Comparison of ENCODE assay signal across 9 cellular contexts in the genomic region with DNA sequence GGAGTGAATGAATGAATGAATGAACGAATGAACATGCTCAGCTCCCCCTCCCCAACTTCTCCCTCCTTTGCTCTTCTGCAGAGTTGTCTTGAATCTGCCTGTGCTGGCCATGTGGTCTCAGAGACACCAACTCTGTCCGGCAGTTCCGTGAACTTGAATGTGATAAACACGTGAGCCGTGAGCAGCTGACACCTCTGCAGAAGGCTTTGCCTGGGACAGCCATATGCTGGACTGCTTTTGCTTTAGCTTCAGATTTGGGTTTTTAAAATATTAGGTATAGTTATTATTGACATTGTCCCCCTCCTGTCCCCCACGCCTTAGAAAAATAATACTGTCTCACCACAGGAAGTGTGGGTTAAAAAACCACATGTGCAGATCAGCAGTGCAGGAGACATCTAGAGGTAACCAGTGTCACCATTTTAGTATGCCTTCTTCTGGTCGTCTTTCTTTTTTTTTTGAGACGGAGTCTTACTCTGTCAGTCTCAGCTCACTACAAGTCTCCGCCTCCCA.
DNase-seq lines count a peak whose midpoint lies in the region; ATAC-seq and TF ChIP-seq lines count a peak whose summit lies in the region.
"Had no signal": no experiment of that assay in that cellular context is flagged by ENCODE, and none has a peak within 500 bp of the region (broad histone marks: within the 10 kb centered on the region; RNA-seq: fewer than 3 reads in every experiment).

No MANE protein-coding gene starts in this region.

- H2AFZ ChIP-seq in osteoblast (ENCODE audit: low read length) = no peak overlapping the region

- H4K20me1 ChIP-seq in osteoblast (ENCODE audit: insufficient read depth, low read length) = peaks cover 2% of the 10 kb centered on the region

- H3K27ac ChIP-seq in osteoblast (ENCODE audit: low read depth, low read length) = no peak overlapping the region
- no peak overlapping the region for H3K27ac ChIP-seq in caudate nucleus (ENCODE audit: low read depth, low read length)
- H3K27ac ChIP-seq: breast epithelium had no signal

- no peaks in the 10 kb centered on the region for H3K27me3 ChIP-seq in osteoblast (ENCODE audit: insufficient read depth, low read length)
- H3K27me3 ChIP-seq: breast epithelium had no signal

- intact Hi-C loops in activated T-helper 1 cell treated with anti-CD3 and anti-CD28 coated beads, Interleukin-12 subunit alpha, Interleukin-12 subunit beta, Interleukin-2, Interleukin-4 antibody, amounts not matched to agents 30 ng/mL and 10 ng/mL and 1 ng/mL, durations not matched to agents 14 hours and 24 hours and 36 hours (cut with micrococcal nuclease) = no loop called here
- intact Hi-C loops in sciatic nerve (cut with DNase I) = no loop called here

- DNase-seq in activated CD4-positive, alpha-beta T cell treated with anti-CD3 and anti-CD28 coated beads, Interleukin-2, amount 10 ng/mL, durations not matched to agents 7 days and 5 days = peak; percentile 43
- no peak for DNase-seq in activated CD4-positive, alpha-beta T cell treated with anti-CD3 and anti-CD28 coated beads for 48 hours
- peak; percentile 39 to 42 for DNase-seq in Kasumi-1 (lab: John Stamatoyannopoulos, UW)
- DNase-seq in activated T-helper 1 cell treated with anti-CD3 and anti-CD28 coated beads, Interleukin-12 subunit alpha, Interleukin-12 subunit beta, Interleukin-2, Interleukin-4 antibody, amounts not matched to agents 30 ng/mL and 10 ng/mL and 1 ng/mL, durations not matched to agents 14 hours and 24 hours and 36 hours (ENCODE audit: low spot score) = peak; percentile 5
- DNase-seq in osteoblast (ENCODE audit: insufficient read length, low spot score, missing footprints) = peak; percentile 25
- no peak for DNase-seq in H4 (ENCODE audit: low spot score)
- no peak for DNase-seq in caudate nucleus (lab: John Stamatoyannopoulos, UW)
- no peak for DNase-seq in sciatic nerve (ENCODE audit: low spot score)

- peaks cover 44% of the 10 kb centered on the region for H3K36me3 Mint-ChIP-seq in activated CD4-positive, alpha-beta T cell treated with anti-CD3 and anti-CD28 coated beads, Interleukin-2, amount 10 ng/mL, durations not matched to agents 7 days and 5 days (ENCODE audit: low read depth)
- H3K36me3 Mint-ChIP-seq in activated T-helper 1 cell treated with anti-CD3 and anti-CD28 coated beads, Interleukin-12 subunit alpha, Interleukin-12 subunit beta, Interleukin-2, Interleukin-4 antibody, amounts not matched to agents 30 ng/mL and 10 ng/mL and 1 ng/mL, durations not matched to agents 14 hours and 24 hours and 36 hours (ENCODE audit: low read depth) = peaks cover 35% of the 10 kb centered on the region

- peaks cover 25% of the 10 kb centered on the region for H3K79me2 ChIP-seq in osteoblast (ENCODE audit: insufficient read depth, low read length)

- ATAC-seq in sciatic nerve = no peak

- H3K9me3 Mint-ChIP-seq in activated CD4-positive, alpha-beta T cell treated with anti-CD3 and anti-CD28 coated beads, Interleukin-2, amount 10 ng/mL, durations not matched to agents 7 days and 5 days = no peaks in the 10 kb centered on the region
- no peaks in the 10 kb centered on the region for H3K9me3 Mint-ChIP-seq in activated T-helper 1 cell treated with anti-CD3 and anti-CD28 coated beads, Interleukin-12 subunit alpha, Interleukin-12 subunit beta, Interleukin-2, Interleukin-4 antibody, amounts not matched to agents 30 ng/mL and 10 ng/mL and 1 ng/mL, durations not matched to agents 14 hours and 24 hours and 36 hours

- TF ChIP-seq CTCF in osteoblast (IDR thresholded peaks at IDR 0.05; ENCODE audit: extremely low read depth, low read depth, low read length) = no peak

- H3K4me2 ChIP-seq in osteoblast (ENCODE audit: insufficient read depth, low read length) = no peak overlapping the region

- H3K36me3 ChIP-seq in osteoblast (ENCODE audit: insufficient read depth, low read length) = peaks cover 48% of the 10 kb centered on the region
- H3K36me3 ChIP-seq: breast epithelium had no signal

- peaks cover 22% of the 10 kb centered on the region for H3K4me1 Mint-ChIP-seq in activated CD4-positive, alpha-beta T cell treated with anti-CD3 and anti-CD28 coated beads, Interleukin-2, amount 10 ng/mL, durations not matched to agents 7 days and 5 days
- H3K4me1 Mint-ChIP-seq in activated T-helper 1 cell treated with anti-CD3 and anti-CD28 coated beads, Interleukin-12 subunit alpha, Interleukin-12 subunit beta, Interleukin-2, Interleukin-4 antibody, amounts not matched to agents 30 ng/mL and 10 ng/mL and 1 ng/mL, durations not matched to agents 14 hours and 24 hours and 36 hours (ENCODE audit: low read depth) = peaks cover 22% of the 10 kb centered on the region

- POLR2A ChIA-PET in activated CD4-positive, alpha-beta T cell treated with anti-CD3 and anti-CD28 coated beads, Interleukin-2, amount 10 ng/mL, durations not matched to agents 7 days and 5 days (lab: Charles Lee) = no interaction called here

- CTCF ChIA-PET in activated CD4-positive, alpha-beta T cell treated with anti-CD3 and anti-CD28 coated beads, Interleukin-2, amount 10 ng/mL, durations not matched to agents 7 days and 5 days (lab: Charles Lee) = interaction anchor here (1.0 kb wide), 1 partner anchor 13 kb away, joined by 3 read pairs; no protein-coding TSS in a partner anchor

- peak overlapping the region; percentile 87 for H3K27ac Mint-ChIP-seq in activated CD4-positive, alpha-beta T cell treated with anti-CD3 and anti-CD28 coated beads, Interleukin-2, amount 10 ng/mL, durations not matched to agents 7 days and 5 days
- H3K27ac Mint-ChIP-seq in activated T-helper 1 cell treated with anti-CD3 and anti-CD28 coated beads, Interleukin-12 subunit alpha, Interleukin-12 subunit beta, Interleukin-2, Interleukin-4 antibody, amounts not matched to agents 30 ng/mL and 10 ng/mL and 1 ng/mL, durations not matched to agents 14 hours and 24 hours and 36 hours = peak overlapping the region; percentile 45

- no peak overlapping the region for H3K4me3 ChIP-seq in osteoblast (ENCODE audit: insufficient read depth, low read length)
- H3K4me3 ChIP-seq: breast epithelium had no signal

- no peak overlapping the region for H3K4me3 Mint-ChIP-seq in activated CD4-positive, alpha-beta T cell treated with anti-CD3 and anti-CD28 coated beads, Interleukin-2, amount 10 ng/mL, durations not matched to agents 7 days and 5 days
- peak overlapping the region; percentile 27 for H3K4me3 Mint-ChIP-seq in activated T-helper 1 cell treated with anti-CD3 and anti-CD28 coated beads, Interleukin-12 subunit alpha, Interleukin-12 subunit beta, Interleukin-2, Interleukin-4 antibody, amounts not matched to agents 30 ng/mL and 10 ng/mL and 1 ng/mL, durations not matched to agents 14 hours and 24 hours and 36 hours

- no peaks in the 10 kb centered on the region for H3K27me3 Mint-ChIP-seq in activated CD4-positive, alpha-beta T cell treated with anti-CD3 and anti-CD28 coated beads, Interleukin-2, amount 10 ng/mL, durations not matched to agents 7 days and 5 days
- no peaks in the 10 kb centered on the region for H3K27me3 Mint-ChIP-seq in activated T-helper 1 cell treated with anti-CD3 and anti-CD28 coated beads, Interleukin-12 subunit alpha, Interleukin-12 subunit beta, Interleukin-2, Interleukin-4 antibody, amounts not matched to agents 30 ng/mL and 10 ng/mL and 1 ng/mL, durations not matched to agents 14 hours and 24 hours and 36 hours (ENCODE audit: insufficient read depth)

- H3K4me1 ChIP-seq in osteoblast (ENCODE audit: insufficient read depth, low read length) = peaks cover 10% of the 10 kb centered on the region

- no peaks in the 10 kb centered on the region for H3K9me3 ChIP-seq in osteoblast (ENCODE audit: low read depth, low read length)
- H3K9me3 ChIP-seq: breast epithelium had no signal

Comparison
In these comparisons a context has a peak if more than half of its experiments do, and no peak if none do; other contexts are left out.
1. DNase-seq: peak in activated CD4-positive, alpha-beta T cell treated with anti-CD3 and anti-CD28 coated beads, Interleukin-2, amount 10 ng/mL, durations not matched to agents 7 days and 5 days (single experiment), Kasumi-1 (2 of 2), activated T-helper 1 cell treated with anti-CD3 and anti-CD28 coated beads, Interleukin-12 subunit alpha, Interleukin-12 subunit beta, Interleukin-2, Interleukin-4 antibody, amounts not matched to agents 30 ng/mL and 10 ng/mL and 1 ng/mL, durations not matched to agents 14 hours and 24 hours and 36 hours (single experiment) and osteoblast (single experiment); none in activated CD4-positive, alpha-beta T cell treated with anti-CD3 and anti-CD28 coated beads for 48 hours (single experiment), H4 (single experiment), caudate nucleus (0 of 61) and sciatic nerve (single experiment).